Comparison of ENCODE assay signal across 1 cellular context in genomic region chr2:85719609-85720240, GRCh38.
TF ChIP-seq lines count a peak whose summit lies in the region.

No MANE protein-coding gene starts in this region.

TF ChIP-seq in WTC11, 78 proteins besides CTCF, POLR2A, EP300 and RAD21 (continued from another document):
- no peak for TF ChIP-seq ZNF396 (CRISPR knock-in tag; IDR thresholded peaks at IDR 0.05; ENCODE audit: borderline replicate concordance)
- TF ChIP-seq, protein P1, sequence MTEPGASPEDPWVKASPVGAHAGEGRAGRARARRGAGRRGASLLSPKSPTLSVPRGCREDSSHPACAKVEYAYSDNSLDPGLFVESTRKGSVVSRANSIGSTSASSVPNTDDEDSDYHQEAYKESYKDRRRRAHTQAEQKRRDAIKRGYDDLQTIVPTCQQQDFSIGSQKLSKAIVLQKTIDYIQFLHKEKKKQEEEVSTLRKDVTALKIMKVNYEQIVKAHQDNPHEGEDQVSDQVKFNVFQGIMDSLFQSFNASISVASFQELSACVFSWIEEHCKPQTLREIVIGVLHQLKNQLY (CRISPR knock-in tag; IDR thresholded peaks at IDR 0.05) = no peak
- TF ChIP-seq ERG (CRISPR knock-in tag; IDR thresholded peaks at IDR 0.05) = no peak
- TF ChIP-seq ATF3 (CRISPR knock-in tag; conservative IDR thresholded peaks at IDR 0.05) = no peak
- no peak for TF ChIP-seq ZNF423 (CRISPR knock-in tag; IDR thresholded peaks at IDR 0.05)
- TF ChIP-seq GTF2I (CRISPR knock-in tag; conservative IDR thresholded peaks at IDR 0.05) = no peak
- TF ChIP-seq AR (CRISPR knock-in tag; IDR thresholded peaks at IDR 0.05) = no peak
- no peak for TF ChIP-seq ZNF232 (CRISPR knock-in tag; IDR thresholded peaks at IDR 0.05)
- TF ChIP-seq, protein P2, sequence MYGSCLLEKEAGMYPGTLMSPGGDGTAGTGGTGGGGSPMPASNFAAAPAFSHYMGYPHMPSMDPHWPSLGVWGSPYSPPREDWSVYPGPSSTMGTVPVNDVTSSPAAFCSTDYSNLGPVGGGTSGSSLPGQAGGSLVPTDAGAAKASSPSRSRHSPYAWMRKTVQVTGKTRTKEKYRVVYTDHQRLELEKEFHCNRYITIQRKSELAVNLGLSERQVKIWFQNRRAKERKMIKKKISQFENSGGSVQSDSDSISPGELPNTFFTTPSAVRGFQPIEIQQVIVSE (CRISPR knock-in tag; IDR thresholded peaks at IDR 0.05; ENCODE audit: borderline replicate concordance) = no peak
- TF ChIP-seq ESRRA (CRISPR knock-in tag; IDR thresholded peaks at IDR 0.05; ENCODE audit: borderline replicate concordance) = no peak
